In genomic region chr10:59240581-59241183, GRCh38 we compare ENCODE assay signal across 8 cellular contexts.
DNase-seq lines count a peak whose midpoint lies in the region; TF ChIP-seq lines count a peak whose summit lies in the region.

No MANE protein-coding gene starts in this region.

- peak overlapping the region; percentile 13 for H3K27ac ChIP-seq in angular gyrus (ENCODE audit: low read depth, low read length)
- no peak overlapping the region for H3K27ac ChIP-seq in WERI-Rb-1

- H3K4me3 ChIP-seq in WERI-Rb-1 (ENCODE audit: low read depth, low read length) = no peak overlapping the region

- no peaks in the 10 kb centered on the region for H3K9me3 ChIP-seq in WERI-Rb-1 (ENCODE audit: severe bottlenecking)

- no peaks in the 10 kb centered on the region for H3K27me3 ChIP-seq in WERI-Rb-1 (ENCODE audit: insufficient read depth, low read depth, severe bottlenecking)

- DNase-seq in NCI-H1105 treated with DMSO at 0.1 percent for 48 hours (lab: John Stamatoyannopoulos, UW) (peak; percentile 32), NCI-H1105 (lab: John Stamatoyannopoulos, UW) (no peak), M059J (ENCODE audit: low read depth) (peak; percentile 36), kidney glomerular epithelial cell (lab: John Stamatoyannopoulos, UW) (peak; percentile 56), mesenteric fat pad (ENCODE audit: low spot score) (no peak), WERI-Rb-1 (no peak), OCI-M2 (lab: John Stamatoyannopoulos, UW; ENCODE audit: unreplicated experiment) (no peak)

- peaks cover 53% of the 10 kb centered on the region for H3K36me3 ChIP-seq in WERI-Rb-1

- TF ChIP-seq CTCF in WERI-Rb-1 (IDR thresholded peaks at IDR 0.05; ENCODE audit: low read depth, low read length) = no peak

Comparison
In these comparisons a context has a peak if more than half of its experiments do, and no peak if none do; other contexts are left out.
1. DNase-seq: peak in NCI-H1105 treated with DMSO at 0.1 percent for 48 hours (single experiment), M059J (single experiment) and kidney glomerular epithelial cell (single experiment); none in NCI-H1105 (single experiment), mesenteric fat pad (single experiment), WERI-Rb-1 (single experiment) and OCI-M2 (single experiment).